1 cellular context compared by ENCODE assay signal in the genomic region with DNA sequence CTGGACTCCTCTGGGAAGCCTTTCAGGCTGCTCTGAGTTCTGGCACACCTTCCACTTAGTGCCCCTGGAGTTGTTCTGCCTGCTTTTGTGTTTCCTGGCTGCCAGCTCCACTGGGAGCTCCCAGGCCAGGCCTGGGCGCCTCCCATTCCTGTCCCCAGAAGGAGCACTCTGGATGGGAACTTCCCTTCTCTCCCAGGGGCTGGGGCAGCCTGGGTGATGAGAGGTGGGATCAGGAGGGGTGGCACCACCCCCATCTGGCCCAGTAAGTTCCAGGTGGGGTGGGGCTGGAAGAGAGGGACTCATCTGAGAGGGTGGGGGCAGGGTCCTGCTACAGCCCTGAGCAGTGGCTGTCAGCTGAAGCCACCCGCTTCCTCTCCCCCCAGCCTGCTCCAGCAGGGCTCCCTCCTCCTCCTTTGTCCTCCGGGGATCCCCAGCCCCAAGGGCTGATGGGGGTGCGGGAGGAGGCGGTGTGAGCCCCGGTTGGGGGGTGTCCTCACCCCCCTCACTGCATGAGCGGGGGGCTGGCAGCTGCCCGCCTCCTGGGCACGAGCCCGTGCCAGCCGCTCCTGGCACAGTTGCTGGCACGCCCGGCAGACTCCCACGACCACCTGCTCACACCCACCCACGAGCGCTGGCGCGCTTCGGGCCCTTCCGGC.
TF ChIP-seq lines count a peak whose summit lies in the region.

No MANE protein-coding gene starts in this region.

TF ChIP-seq in GM12878, 131 proteins besides CTCF, POLR2A, EP300 and RAD21 (continued from another document):
- TF ChIP-seq RELB (IDR thresholded peaks at IDR 0.05; ENCODE audit: low read depth) (peak; percentile 74; the same call in 1 of the 2 replicates), EZH2 (IDR thresholded peaks at IDR 0.05; ENCODE audit: borderline replicate concordance, control insufficient read depth, low read depth, low read length) (no peak), MLLT1 (IDR thresholded peaks at IDR 0.05) (peak; percentile 59), ZNF687 (IDR thresholded peaks at IDR 0.05) (peak; percentile 71), HDAC2 (IDR thresholded peaks at IDR 0.05) (no peak), IKZF1 (conservative IDR thresholded peaks at IDR 0.05) (peak; percentile 88), SPI1 (IDR thresholded peaks at IDR 0.05; ENCODE audit: borderline replicate concordance, insufficient read depth, low read depth, low read length) (peak; percentile 33; the same call in 1 of the 2 replicates), HCFC1 (IDR thresholded peaks at IDR 0.05; ENCODE audit: low read length) (no peak), WRNIP1 (IDR thresholded peaks at IDR 0.05; ENCODE audit: borderline replicate concordance, low read depth, low read length) (no peak), ATF7 (IDR thresholded peaks at IDR 0.05; ENCODE audit: low read depth) (no peak), LARP7 (IDR thresholded peaks at IDR 0.05) (peak; percentile 48; the same call in 1 of the 2 replicates), BACH1 (IDR thresholded peaks at IDR 0.05; ENCODE audit: borderline replicate concordance) (peak; percentile 60; the same call in 1 of the 2 replicates), GATAD2B (conservative IDR thresholded peaks at IDR 0.05; ENCODE audit: low read depth) (peak; percentile 93), HDGF (IDR thresholded peaks at IDR 0.05) (peak; percentile 50; the same call in 1 of the 2 replicates), PAX5 (IDR thresholded peaks at IDR 0.05; ENCODE audit: borderline replicate concordance, low read depth, low read length) (0 out of 2 replicates have a peak, but pooled peaks have one; percentile 15), CHD2 (IDR thresholded peaks at IDR 0.05; ENCODE audit: borderline replicate concordance, low read depth, low read length) (0 out of 2 replicates have a peak, but pooled peaks have one; percentile 26), YBX1 (IDR thresholded peaks at IDR 0.05) (no peak), MEF2B (IDR thresholded peaks at IDR 0.05; ENCODE audit: partially characterized antibody, poor library complexity, severe bottlenecking) (peak; percentile 22), TCF7 (IDR thresholded peaks at IDR 0.05; ENCODE audit: borderline replicate concordance) (no peak)
- TF ChIP-seq, protein P1, sequence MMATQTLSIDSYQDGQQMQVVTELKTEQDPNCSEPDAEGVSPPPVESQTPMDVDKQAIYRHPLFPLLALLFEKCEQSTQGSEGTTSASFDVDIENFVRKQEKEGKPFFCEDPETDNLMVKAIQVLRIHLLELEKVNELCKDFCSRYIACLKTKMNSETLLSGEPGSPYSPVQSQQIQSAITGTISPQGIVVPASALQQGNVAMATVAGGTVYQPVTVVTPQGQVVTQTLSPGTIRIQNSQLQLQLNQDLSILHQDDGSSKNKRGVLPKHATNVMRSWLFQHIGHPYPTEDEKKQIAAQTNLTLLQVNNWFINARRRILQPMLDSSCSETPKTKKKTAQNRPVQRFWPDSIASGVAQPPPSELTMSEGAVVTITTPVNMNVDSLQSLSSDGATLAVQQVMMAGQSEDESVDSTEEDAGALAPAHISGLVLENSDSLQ (IDR thresholded peaks at IDR 0.05), result peak; percentile 80
- TF ChIP-seq, protein P2, sequence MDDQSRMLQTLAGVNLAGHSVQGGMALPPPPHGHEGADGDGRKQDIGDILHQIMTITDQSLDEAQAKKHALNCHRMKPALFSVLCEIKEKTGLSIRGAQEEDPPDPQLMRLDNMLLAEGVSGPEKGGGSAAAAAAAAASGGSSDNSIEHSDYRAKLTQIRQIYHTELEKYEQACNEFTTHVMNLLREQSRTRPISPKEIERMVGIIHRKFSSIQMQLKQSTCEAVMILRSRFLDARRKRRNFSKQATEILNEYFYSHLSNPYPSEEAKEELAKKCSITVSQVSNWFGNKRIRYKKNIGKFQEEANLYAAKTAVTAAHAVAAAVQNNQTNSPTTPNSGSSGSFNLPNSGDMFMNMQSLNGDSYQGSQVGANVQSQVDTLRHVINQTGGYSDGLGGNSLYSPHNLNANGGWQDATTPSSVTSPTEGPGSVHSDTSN (IDR thresholded peaks at IDR 0.05; ENCODE audit: insufficient replicate concordance, low read depth, low read length), result peak; percentile 25
- TF ChIP-seq, protein P3, sequence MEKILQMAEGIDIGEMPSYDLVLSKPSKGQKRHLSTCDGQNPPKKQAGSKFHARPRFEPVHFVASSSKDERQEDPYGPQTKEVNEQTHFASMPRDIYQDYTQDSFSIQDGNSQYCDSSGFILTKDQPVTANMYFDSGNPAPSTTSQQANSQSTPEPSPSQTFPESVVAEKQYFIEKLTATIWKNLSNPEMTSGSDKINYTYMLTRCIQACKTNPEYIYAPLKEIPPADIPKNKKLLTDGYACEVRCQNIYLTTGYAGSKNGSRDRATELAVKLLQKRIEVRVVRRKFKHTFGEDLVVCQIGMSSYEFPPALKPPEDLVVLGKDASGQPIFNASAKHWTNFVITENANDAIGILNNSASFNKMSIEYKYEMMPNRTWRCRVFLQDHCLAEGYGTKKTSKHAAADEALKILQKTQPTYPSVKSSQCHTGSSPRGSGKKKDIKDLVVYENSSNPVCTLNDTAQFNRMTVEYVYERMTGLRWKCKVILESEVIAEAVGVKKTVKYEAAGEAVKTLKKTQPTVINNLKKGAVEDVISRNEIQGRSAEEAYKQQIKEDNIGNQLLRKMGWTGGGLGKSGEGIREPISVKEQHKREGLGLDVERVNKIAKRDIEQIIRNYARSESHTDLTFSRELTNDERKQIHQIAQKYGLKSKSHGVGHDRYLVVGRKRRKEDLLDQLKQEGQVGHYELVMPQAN (conservative IDR thresholded peaks at IDR 0.05), result peak; percentile 67; the same call in 1 of the 2 replicates
